ENCODE assay signal across 8 cellular contexts in the genomic region with DNA sequence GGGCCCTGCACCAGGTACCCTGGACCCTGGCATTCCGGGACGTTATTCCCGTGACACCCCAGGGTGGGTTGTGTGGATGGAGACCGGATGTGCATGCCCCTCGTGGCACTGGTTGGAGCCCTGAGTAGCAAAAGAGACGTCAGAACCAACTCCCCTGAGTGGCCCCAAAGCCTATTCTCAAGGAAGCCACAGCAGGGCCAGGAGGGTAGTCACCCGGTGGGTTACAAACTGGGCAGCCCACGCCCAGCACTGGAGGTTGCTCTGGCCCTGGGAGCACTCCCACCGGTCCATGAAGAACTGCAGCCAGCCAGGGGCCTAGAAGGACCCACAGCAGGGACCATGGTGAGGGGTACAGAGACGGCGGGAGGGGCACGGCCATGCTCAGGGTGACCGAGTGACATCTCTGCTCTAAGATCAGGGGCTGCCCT. TPM values are rescaled to one million over a fixed set of nuclear protein-coding genes. Genes with fewer than 3 reads are reported as not detected.
DNase-seq lines count a peak whose midpoint lies in the region; ATAC-seq and TF ChIP-seq lines count a peak whose summit lies in the region.

No MANE protein-coding gene starts in this region.

- H3K27ac ChIP-seq in CD8-positive, alpha-beta memory T cell (ENCODE audit: low read depth, low read length): peak overlapping the region; percentile 95

- POLR2A ChIA-PET in CD8-positive, alpha-beta memory T cell (lab: Charles Lee): interaction anchor here (1.0 to 1.5 kb wide), 2 partner anchors 186 to 239 kb away, joined by 3 read pairs; no protein-coding TSS in a partner anchor

- H4K20me1 ChIP-seq in Loucy (ENCODE audit: insufficient read depth, low read length, poor library complexity, severe bottlenecking): peaks cover 50% of the 10 kb centered on the region

- H3F3A ChIP-seq in Loucy (ENCODE audit: low read depth): no peaks in the 10 kb centered on the region

- no peak overlapping the region for H2AFZ ChIP-seq in Loucy (ENCODE audit: low read length)

- DNase-seq in CD8-positive, alpha-beta memory T cell: peak in 1 of 5 donors; percentile 51
- DNase-seq in cardiac fibroblast (ENCODE audit: low read depth in 2 of 2): peak in 1 of 2 donors; percentile 39
- DNase-seq in natural killer cell treated with Interleukin-12 subunit alpha and Interleukin-12 subunit beta and Interleukin-15 and Interleukin-18, amount 100 ng/mL, for 72 hours (ENCODE audit: low spot score): no peak
- no peak for DNase-seq in ecto neural progenitor cell (ENCODE audit: low spot score)
- DNase-seq in amygdala (lab: John Stamatoyannopoulos, UW): no peak
- no peak for DNase-seq in D341Med (ENCODE audit: low spot score)
- DNase-seq in NCI-H187 (lab: John Stamatoyannopoulos, UW): no peak

- no peaks in the 10 kb centered on the region for H3K36me3 ChIP-seq in CD8-positive, alpha-beta memory T cell (ENCODE audit: insufficient read depth, low read length)
- H3K36me3 ChIP-seq in Loucy (ENCODE audit: insufficient read depth, low read length): no peaks in the 10 kb centered on the region

- H3K9me3 ChIP-seq in CD8-positive, alpha-beta memory T cell (ENCODE audit: low read length): no peaks in the 10 kb centered on the region
- H3K9me3 ChIP-seq in Loucy (ENCODE audit: insufficient read depth, low read depth, low read length): no peaks in the 10 kb centered on the region

- H3K9me3 Mint-ChIP-seq in CD8-positive, alpha-beta memory T cell: no peaks in the 10 kb centered on the region
- no peaks in the 10 kb centered on the region for H3K9me3 Mint-ChIP-seq in natural killer cell treated with Interleukin-12 subunit alpha and Interleukin-12 subunit beta and Interleukin-15 and Interleukin-18, amount 100 ng/mL, for 72 hours

- H3K4me3 Mint-ChIP-seq in CD8-positive, alpha-beta memory T cell: peak overlapping the region; percentile 75 to 90 (median 79)
- H3K4me3 Mint-ChIP-seq in natural killer cell treated with Interleukin-12 subunit alpha and Interleukin-12 subunit beta and Interleukin-15 and Interleukin-18, amount 100 ng/mL, for 72 hours: peak overlapping the region; percentile 76

- peak overlapping the region; percentile 81 to 97 (median 92) for H3K27ac Mint-ChIP-seq in CD8-positive, alpha-beta memory T cell
- H3K27ac Mint-ChIP-seq in natural killer cell treated with Interleukin-12 subunit alpha and Interleukin-12 subunit beta and Interleukin-15 and Interleukin-18, amount 100 ng/mL, for 72 hours: peak overlapping the region; percentile 72 to 73

- H3K79me2 ChIP-seq in Loucy (ENCODE audit: insufficient read depth, low read length): peaks cover 74% of the 10 kb centered on the region

- peak overlapping the region; percentile 84 for H3K4me3 ChIP-seq in CD8-positive, alpha-beta memory T cell (ENCODE audit: low read length)
- H3K4me3 ChIP-seq in Loucy (ENCODE audit: low read length, poor library complexity, severe bottlenecking) (peak overlapping the region; percentile 37), cardiac fibroblast (replicated peaks in 1 of 2; ENCODE audit: low read depth in 2 of 2, low read length in 2 of 2) (peak overlapping the region; percentile 11 to 44)

- H3K36me3 Mint-ChIP-seq in CD8-positive, alpha-beta memory T cell: peaks cover 0 to 2% (median 1%) of the 10 kb centered on the region in 3 donors
- no peaks in the 10 kb centered on the region for H3K36me3 Mint-ChIP-seq in natural killer cell treated with Interleukin-12 subunit alpha and Interleukin-12 subunit beta and Interleukin-15 and Interleukin-18, amount 100 ng/mL, for 72 hours

- CTCF ChIA-PET in CD8-positive, alpha-beta memory T cell (lab: Charles Lee): interaction anchor here (2.1 kb wide), 1 partner anchor 18 kb away, joined by 8 read pairs; no protein-coding TSS in a partner anchor

- no peaks in the 10 kb centered on the region for H3K27me3 ChIP-seq in CD8-positive, alpha-beta memory T cell (ENCODE audit: insufficient read depth, low read length, poor library complexity, severe bottlenecking)
- H3K27me3 ChIP-seq in Loucy (ENCODE audit: insufficient read depth, low read length, poor library complexity, severe bottlenecking): no peaks in the 10 kb centered on the region

- TF ChIP-seq CTCF in Loucy (conservative IDR thresholded peaks at IDR 0.05; ENCODE audit: low read length) (no peak), cardiac fibroblast (IDR thresholded peaks at IDR 0.05; ENCODE audit: low read depth, low read length) (no peak)

- H3K9me2 ChIP-seq in Loucy (replicated peaks; ENCODE audit: low read depth, low read length): no peaks in the 10 kb centered on the region

- ATAC-seq in natural killer cell treated with Interleukin-12 subunit alpha and Interleukin-12 subunit beta and Interleukin-15 and Interleukin-18, amount 100 ng/mL, for 72 hours: peak in 1 of 2 donors; percentile 27

- peaks cover 0 to 3% of the 10 kb centered on the region in 2 donors for H3K27me3 Mint-ChIP-seq in CD8-positive, alpha-beta memory T cell
- H3K27me3 Mint-ChIP-seq in natural killer cell treated with Interleukin-12 subunit alpha and Interleukin-12 subunit beta and Interleukin-15 and Interleukin-18, amount 100 ng/mL, for 72 hours: no peaks in the 10 kb centered on the region

- peaks cover 70% of the 10 kb centered on the region for H3K4me1 ChIP-seq in CD8-positive, alpha-beta memory T cell (ENCODE audit: insufficient read depth, low read length)
- peaks cover 32% of the 10 kb centered on the region for H3K4me1 ChIP-seq in Loucy (ENCODE audit: insufficient read depth, low read length, poor library complexity, severe bottlenecking)

- peak overlapping the region; percentile 46 for H3K9ac ChIP-seq in Loucy (ENCODE audit: low read depth, low read length, poor library complexity, severe bottlenecking)

- peak overlapping the region; percentile 61 for H3K4me2 ChIP-seq in Loucy (ENCODE audit: low read depth, low read length, poor library complexity, severe bottlenecking)

- H3K4me1 Mint-ChIP-seq in CD8-positive, alpha-beta memory T cell: peaks cover 32 to 79% (median 33%) of the 10 kb centered on the region in 3 donors
- H3K4me1 Mint-ChIP-seq in natural killer cell treated with Interleukin-12 subunit alpha and Interleukin-12 subunit beta and Interleukin-15 and Interleukin-18, amount 100 ng/mL, for 72 hours (ENCODE audit: low read depth in 2 of 2): peaks cover 18 to 24% of the 10 kb centered on the region in 2 donors

RNA-seq across cellular contexts. Expression of gene KLF16, which starts 7.5 kb away (rescaled TPM):
- 10 to 100 TPM; 42.8 to 43.1 TPM for total RNA-seq in CD8-positive, alpha-beta memory T cell
- polyA plus RNA-seq in CD8-positive, alpha-beta memory T cell: 0.92 TPM
- total RNA-seq in natural killer cell treated with Interleukin-12 subunit alpha and Interleukin-12 subunit beta and Interleukin-15 and Interleukin-18, amount 100 ng/mL, for 72 hours: 10 to 100 TPM; 18.0 to 49.8 TPM

RNA-seq across cellular contexts. Expression of gene REXO1, which starts 7.6 kb away (rescaled TPM):
- total RNA-seq in CD8-positive, alpha-beta memory T cell: 10 to 100 TPM; 61.0 to 63.7 TPM
- polyA plus RNA-seq in CD8-positive, alpha-beta memory T cell: 8.7 TPM
- total RNA-seq in natural killer cell treated with Interleukin-12 subunit alpha and Interleukin-12 subunit beta and Interleukin-15 and Interleukin-18, amount 100 ng/mL, for 72 hours: 100 to 1,000 TPM in 1 of 2 donors, 10 to 100 TPM in 1; 69.1 to 103 TPM

RNA-seq across cellular contexts. Expression of gene ABHD17A, which starts 29.5 kb away (rescaled TPM):
- total RNA-seq in CD8-positive, alpha-beta memory T cell: 100 to 1,000 TPM; 105 to 114 TPM
- 252 TPM for polyA plus RNA-seq in CD8-positive, alpha-beta memory T cell
- 100 to 1,000 TPM; 127 to 132 TPM for total RNA-seq in natural killer cell treated with Interleukin-12 subunit alpha and Interleukin-12 subunit beta and Interleukin-15 and Interleukin-18, amount 100 ng/mL, for 72 hours

RNA-seq across cellular contexts. Expression of gene ATP8B3, which starts 43.8 kb away (rescaled TPM):
- total RNA-seq in CD8-positive, alpha-beta memory T cell: 1 to 10 TPM in 1 of 2 experiments, under 1 TPM in 1; 0.97 to 1.6 TPM
- 2.4 TPM for polyA plus RNA-seq in CD8-positive, alpha-beta memory T cell
- 1 to 10 TPM; 2.3 to 2.8 TPM for total RNA-seq in natural killer cell treated with Interleukin-12 subunit alpha and Interleukin-12 subunit beta and Interleukin-15 and Interleukin-18, amount 100 ng/mL, for 72 hours

RNA-seq across cellular contexts. Expression of gene ADAT3, which starts 49.4 kb away (rescaled TPM):
- 1 to 10 TPM; 6.3 to 6.6 TPM for total RNA-seq in CD8-positive, alpha-beta memory T cell
- 4.6 TPM for polyA plus RNA-seq in CD8-positive, alpha-beta memory T cell
- 10 to 100 TPM in 1 of 2 donors, 1 to 10 TPM in 1; 7.5 to 13.3 TPM for total RNA-seq in natural killer cell treated with Interleukin-12 subunit alpha and Interleukin-12 subunit beta and Interleukin-15 and Interleukin-18, amount 100 ng/mL, for 72 hours

Comparison
In these comparisons a context has a peak if more than half of its experiments do, and no peak if none do; other contexts are left out.
1. H3K4me3 ChIP-seq: peak in every context shown above with its lines; median percentile 84 in CD8-positive, alpha-beta memory T cell; 37 in Loucy; 28 in cardiac fibroblast.